Comparison of ENCODE assay signal across 10 cellular contexts in genomic region chrX:100687546-100687945, GRCh38. TPM values are rescaled to one million over a fixed set of nuclear protein-coding genes. Genes with fewer than 3 reads are reported as not detected.
DNase-seq lines count a peak whose midpoint lies in the region; ATAC-seq lines count a peak whose summit lies in the region.
"Had no signal": no experiment of that assay in that cellular context is flagged by ENCODE, and none has a peak within 500 bp of the region (broad histone marks: within the 10 kb centered on the region; RNA-seq: fewer than 3 reads in every experiment).

No MANE protein-coding gene starts in this region.

- peaks cover 5% of the 10 kb centered on the region for H3K27me3 Mint-ChIP-seq in activated CD8-positive, alpha-beta memory T cell treated with anti-CD3 and anti-CD28 coated beads, Interleukin-2, amount 10 ng/mL, durations not matched to agents 7 days and 5 days

- H3K27ac Mint-ChIP-seq in activated CD8-positive, alpha-beta memory T cell treated with anti-CD3 and anti-CD28 coated beads, Interleukin-2, amount 10 ng/mL, durations not matched to agents 7 days and 5 days = no peak overlapping the region

- DNase-seq in GDM1 (lab: John Stamatoyannopoulos, UW) = peak; percentile 46
- peak; percentile 20 for DNase-seq in NOMO-1 treated with DMSO at 0.1 percent for 48 hours (lab: John Stamatoyannopoulos, UW; ENCODE audit: unreplicated experiment)
- no peak for DNase-seq in HK-2 (ENCODE audit: unreplicated experiment)
- DNase-seq in NCI-H128 (lab: John Stamatoyannopoulos, UW; ENCODE audit: unreplicated experiment) = no peak
- no peak for DNase-seq in activated CD8-positive, alpha-beta memory T cell treated with anti-CD3 and anti-CD28 coated beads, Interleukin-2, amount 10 ng/mL, durations not matched to agents 7 days and 5 days
- DNase-seq in NCI-H774 (lab: John Stamatoyannopoulos, UW) = no peak
- DNase-seq: mammary epithelial cell had no signal

- CTCF ChIA-PET in activated CD8-positive, alpha-beta memory T cell treated with anti-CD3 and anti-CD28 coated beads, Interleukin-2, amount 10 ng/mL, durations not matched to agents 7 days and 5 days (lab: Charles Lee) = interaction anchor here (1.9 to 3.2 kb wide), 2 partner anchors 16 to 81 kb away, joined by 5 to 24 read pairs; no protein-coding TSS in a partner anchor

- ATAC-seq in GM19351 (IDR thresholded peaks at IDR 0.05; ENCODE audit: unreplicated experiment) (peak; percentile 78), HG02884 (IDR thresholded peaks at IDR 0.05; ENCODE audit: unreplicated experiment) (peak; percentile 81)
- no peak for ATAC-seq in activated CD8-positive, alpha-beta memory T cell treated with anti-CD3 and anti-CD28 coated beads, Interleukin-2, amount 10 ng/mL, durations not matched to agents 7 days and 5 days

- H3K4me3 Mint-ChIP-seq in activated CD8-positive, alpha-beta memory T cell treated with anti-CD3 and anti-CD28 coated beads, Interleukin-2, amount 10 ng/mL, durations not matched to agents 7 days and 5 days = no peak overlapping the region
- H3K4me3 Mint-ChIP-seq: central memory CD8-positive, alpha-beta T cell had no signal

- H3K36me3 Mint-ChIP-seq in activated CD8-positive, alpha-beta memory T cell treated with anti-CD3 and anti-CD28 coated beads, Interleukin-2, amount 10 ng/mL, durations not matched to agents 7 days and 5 days = no peaks in the 10 kb centered on the region

- H3K9me3 Mint-ChIP-seq in activated CD8-positive, alpha-beta memory T cell treated with anti-CD3 and anti-CD28 coated beads, Interleukin-2, amount 10 ng/mL, durations not matched to agents 7 days and 5 days (ENCODE audit: low read depth) = no peaks in the 10 kb centered on the region
- H3K9me3 Mint-ChIP-seq: central memory CD8-positive, alpha-beta T cell had no signal

- peaks cover 8% of the 10 kb centered on the region for H3K4me1 Mint-ChIP-seq in activated CD8-positive, alpha-beta memory T cell treated with anti-CD3 and anti-CD28 coated beads, Interleukin-2, amount 10 ng/mL, durations not matched to agents 7 days and 5 days
- H3K4me1 Mint-ChIP-seq: central memory CD8-positive, alpha-beta T cell had no signal

RNA-seq across cellular contexts. Expression of gene SRPX2, which starts 43.5 kb away (rescaled TPM):
- total RNA-seq in activated CD8-positive, alpha-beta memory T cell treated with anti-CD3 and anti-CD28 coated beads, Interleukin-2, amount 10 ng/mL, durations not matched to agents 7 days and 5 days = not detected

RNA-seq across cellular contexts. Expression of gene SYTL4, which starts 44.4 kb away (rescaled TPM):
- not detected for total RNA-seq in activated CD8-positive, alpha-beta memory T cell treated with anti-CD3 and anti-CD28 coated beads, Interleukin-2, amount 10 ng/mL, durations not matched to agents 7 days and 5 days

RNA-seq across cellular contexts. Expression of gene TSPAN6, which starts 50.9 kb away (rescaled TPM):
- total RNA-seq in activated CD8-positive, alpha-beta memory T cell treated with anti-CD3 and anti-CD28 coated beads, Interleukin-2, amount 10 ng/mL, durations not matched to agents 7 days and 5 days = not detected

Comparison
In these comparisons a context has a peak if more than half of its experiments do, and no peak if none do; other contexts are left out.
1. DNase-seq: peak in GDM1 (single experiment) and NOMO-1 treated with DMSO at 0.1 percent for 48 hours (single experiment); none in HK-2 (single experiment), NCI-H128 (single experiment), activated CD8-positive, alpha-beta memory T cell treated with anti-CD3 and anti-CD28 coated beads, Interleukin-2, amount 10 ng/mL, durations not matched to agents 7 days and 5 days (single experiment) and NCI-H774 (single experiment).